13 cellular contexts compared by ENCODE assay signal in the genomic region with DNA sequence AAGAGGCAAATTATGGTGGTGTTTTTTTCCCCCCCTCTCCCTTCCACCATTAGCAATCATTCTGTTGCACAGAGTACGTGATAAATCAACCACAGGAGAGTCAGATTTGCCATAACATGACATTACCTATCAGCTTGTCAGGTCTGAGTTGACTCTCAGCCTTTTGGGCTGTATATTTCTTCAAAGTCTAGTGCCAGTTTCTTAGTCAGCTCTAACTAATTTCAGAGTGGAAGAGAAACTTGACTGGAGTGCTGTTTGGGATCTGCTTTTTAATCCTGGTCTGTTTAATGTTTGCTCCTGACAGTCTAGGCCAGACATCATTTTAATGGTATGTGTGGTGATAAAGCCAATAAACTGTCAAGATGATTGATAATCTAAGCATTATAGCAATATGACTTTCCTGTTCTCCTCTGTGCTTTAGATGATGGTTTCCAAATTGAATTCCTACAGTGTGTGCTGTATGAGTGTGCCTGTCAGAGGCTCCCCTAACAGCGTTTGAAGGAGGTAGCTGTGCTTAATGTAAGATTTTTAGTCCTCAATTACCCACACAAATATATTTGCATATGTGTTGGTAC.
A peak's percentile ranks its signal among the peaks of the same experiment; 100 is the strongest.
DNase-seq lines count a peak whose midpoint lies in the region; ATAC-seq and TF ChIP-seq lines count a peak whose summit lies in the region.
"Had no signal": no experiment of that assay in that cellular context is flagged by ENCODE, and none has a peak within 500 bp of the region (broad histone marks: within the 10 kb centered on the region; RNA-seq: fewer than 3 reads in every experiment).

No MANE protein-coding gene starts in this region.

- DNase-seq in AG10803 (ENCODE audit: low read depth) (peak; percentile 93), M059J (ENCODE audit: low read depth) (peak; percentile 79), body of pancreas (no peak), testis (no peak), SHP77 (lab: John Stamatoyannopoulos, UW) (no peak)
- DNase-seq: activated CD4-positive, alpha-beta T cell treated with anti-CD3 and anti-CD28 coated beads, Interleukin-2, amount 50 U/mL, for 4 hours; activated naive CD8-positive, alpha-beta T cell treated with anti-CD3 and anti-CD28 coated beads, Interleukin-2, amount 50 U/mL, for 24 hours; CD4-positive, CD25-positive, alpha-beta regulatory T cell; foreskin melanocyte; substantia nigra had no signal

- H3K9me3 ChIP-seq in body of pancreas (no peaks in the 10 kb centered on the region), muscle layer of duodenum (ENCODE audit: control insufficient read depth in 1 of 2, low read length in 2 of 2) (no peaks in the 10 kb centered on the region), testis (no peaks in the 10 kb centered on the region)

- H3K4me3 ChIP-seq in AG10803 (ENCODE audit: low read length) (no peak overlapping the region), body of pancreas (no peak overlapping the region), muscle layer of duodenum (ENCODE audit: low read depth in 1 of 2, low read length in 2 of 2) (no peak overlapping the region), testis (no peak overlapping the region)

- peak; percentile 36 for ATAC-seq in body of pancreas
- ATAC-seq in GM21529 (IDR thresholded peaks at IDR 0.05; ENCODE audit: unreplicated experiment) = no peak
- ATAC-seq in HG03097 (IDR thresholded peaks at IDR 0.05; ENCODE audit: low FRiP score, unreplicated experiment) = no peak
- ATAC-seq: activated naive CD8-positive, alpha-beta T cell treated with anti-CD3 and anti-CD28 coated beads, Interleukin-2, amount 50 U/mL, for 24 hours had no signal

- intact Hi-C loops in body of pancreas (cut with DNase I) (no loop called here), testis (cut with DNase I; ENCODE audit: low total_unique reads) (no loop called here)

- WGBS in body of pancreas, 2 donors = 45 to 49% methylated on average over 2 of the region's 2 CpGs
- WGBS in testis, 2 donors = 65 to 72% methylated on average over 2 of the region's 2 CpGs

- no peaks in the 10 kb centered on the region for H3K36me3 ChIP-seq in body of pancreas (replicated peaks in 1 of 2; ENCODE audit: insufficient read depth in 1 of 2, low read depth in 2 of 2)
- H3K36me3 ChIP-seq in muscle layer of duodenum (ENCODE audit: control insufficient read depth in 1 of 2, insufficient read depth in 2 of 2, low read length in 2 of 2) = no peaks in the 10 kb centered on the region
- H3K36me3 ChIP-seq in testis (ENCODE audit: low read depth, missing control alignments) = no peaks in the 10 kb centered on the region

- TF ChIP-seq POLR2A in body of pancreas (IDR thresholded peaks at IDR 0.05) (no peak), testis (IDR thresholded peaks at IDR 0.05) (no peak)

- H3K4me1 ChIP-seq in body of pancreas (peaks cover 38% of the 10 kb centered on the region), muscle layer of duodenum (ENCODE audit: control insufficient read depth in 1 of 2, insufficient read depth in 2 of 2, low read length in 2 of 2) (peaks cover 7 to 36% of the 10 kb centered on the region in 2 donors), testis (no peaks in the 10 kb centered on the region)

- H3K27me3 ChIP-seq in body of pancreas (no peaks in the 10 kb centered on the region), muscle layer of duodenum (ENCODE audit: low read depth, low read length) (no peaks in the 10 kb centered on the region), testis (no peaks in the 10 kb centered on the region)

- TF ChIP-seq CTCF in AG10803 (conservative IDR thresholded peaks at IDR 0.05; ENCODE audit: low read length) (no peak), body of pancreas (IDR thresholded peaks at IDR 0.05) (no peak), testis (IDR thresholded peaks at IDR 0.05) (no peak)

- peak overlapping the region in 2 of 4 donors; percentile 21 to 58 for H3K27ac ChIP-seq in body of pancreas
- H3K27ac ChIP-seq in muscle layer of duodenum (ENCODE audit: low read length) = peak overlapping the region; percentile 27
- no peak overlapping the region for H3K27ac ChIP-seq in testis

Comparison
In these comparisons a context has a peak if more than half of its experiments do, and no peak if none do; other contexts are left out.
1. DNase-seq: peak in AG10803 (single experiment) and M059J (single experiment); none in body of pancreas (0 of 4), testis (single experiment) and SHP77 (0 of 2).